12 cellular contexts compared by ENCODE assay signal in genomic region chr10:94088926-94089381, GRCh38.
A peak's percentile ranks its signal among the peaks of the same experiment; 100 is the strongest.
DNase-seq lines count a peak whose midpoint lies in the region; ATAC-seq and TF ChIP-seq lines count a peak whose summit lies in the region.
"Had no signal": no experiment of that assay in that cellular context is flagged by ENCODE, and none has a peak within 500 bp of the region (broad histone marks: within the 10 kb centered on the region; RNA-seq: fewer than 3 reads in every experiment).

No MANE protein-coding gene starts in this region.

- H3K4me1 ChIP-seq in adipocyte (ENCODE audit: control insufficient read depth, insufficient read depth, low read length) (peaks cover 44% of the 10 kb centered on the region), heart right ventricle (peaks cover 0 to 52% (median 18%) of the 10 kb centered on the region in 9 donors), thoracic aorta (ENCODE audit: control insufficient read depth in 1 of 2, low read depth in 2 of 2) (peaks cover 24 to 44% of the 10 kb centered on the region in 2 donors)

- H3K9me3 ChIP-seq in adipocyte (ENCODE audit: control insufficient read depth, low read length) = no peaks in the 10 kb centered on the region
- no peaks in the 10 kb centered on the region for H3K9me3 ChIP-seq in heart right ventricle
- H3K9me3 ChIP-seq in thoracic aorta = no peaks in the 10 kb centered on the region

- peak overlapping the region; percentile 49 for H3K4me3 ChIP-seq in adipocyte (ENCODE audit: low read length)
- H3K4me3 ChIP-seq in heart right ventricle = peak overlapping the region in 8 of 10 donors; percentile 10 to 48 (median 35)
- H3K4me3 ChIP-seq in thoracic aorta = peak overlapping the region; percentile 66

- no peak overlapping the region for H3K9ac ChIP-seq in adipocyte (ENCODE audit: low read length)

- WGBS in heart right ventricle, 2 donors = 31 to 37% methylated on average over 7 of the region's 7 CpGs

- ATAC-seq in heart right ventricle (peak in 6 of 8 donors; percentile 47 to 75 (median 51)), thoracic aorta (ENCODE audit: insufficient number of reproducible peaks, low FRiP score, low read depth) (no peak), HG02642 (IDR thresholded peaks at IDR 0.05; ENCODE audit: poor library complexity, unreplicated experiment) (no peak)

- intact Hi-C loops in heart right ventricle (cut with DNase I) = loop anchor here in 1 of 10 donors (10.0 kb wide), 1 partner anchor 146 kb away; no protein-coding TSS in a partner anchor

- TF ChIP-seq CTCF in heart right ventricle (IDR thresholded peaks at IDR 0.05) = no peak
- no peak for TF ChIP-seq CTCF in thoracic aorta (IDR thresholded peaks at IDR 0.05)

- H3K36me3 ChIP-seq in adipocyte (ENCODE audit: control insufficient read depth, insufficient read depth, low read length, severe bottlenecking) (no peaks in the 10 kb centered on the region), heart right ventricle (no peaks in the 10 kb centered on the region), thoracic aorta (no peaks in the 10 kb centered on the region)

- H3K27ac ChIP-seq in heart right ventricle (peak overlapping the region in 2 of 10 donors; percentile 8 to 62), thoracic aorta (peak overlapping the region in 1 of 2 donors; percentile 82)

- DNase-seq in NCI-H2171 treated with DMSO at 0.1 percent for 48 hours (lab: John Stamatoyannopoulos, UW) = peak; percentile 37
- no peak for DNase-seq in NCI-H2171 (lab: John Stamatoyannopoulos, UW)
- DNase-seq in adipocyte (ENCODE audit: low read depth) = peak; percentile 74
- DNase-seq in heart right ventricle = peak in 1 of 2 donors; percentile 23
- DNase-seq in thoracic aorta (ENCODE audit: low spot score) = no peak
- no peak for DNase-seq in HuH-7.5 (ENCODE audit: low spot score)
- DNase-seq in GOT3 (lab: John Stamatoyannopoulos, UW) = no peak
- DNase-seq: ACHN; activated CD8-positive, alpha-beta memory T cell treated with anti-CD3 and anti-CD28 coated beads, Interleukin-2, amount 50 U/mL, for 4 hours; cerebellar nuclear complex; NCI-H446 treated with DMSO at 0.1 percent for 48 hours had no signal

- H3K27me3 ChIP-seq in adipocyte (replicated peaks; ENCODE audit: control insufficient read depth, insufficient read depth, low read length) = no peaks in the 10 kb centered on the region
- H3K27me3 ChIP-seq in heart right ventricle = no peaks in the 10 kb centered on the region
- H3K27me3 ChIP-seq in thoracic aorta (replicated peaks; ENCODE audit: insufficient read depth) = no peaks in the 10 kb centered on the region

Comparison
In these comparisons a context has a peak if more than half of its experiments do, and no peak if none do; other contexts are left out.
1. DNase-seq: peak in NCI-H2171 treated with DMSO at 0.1 percent for 48 hours (single experiment) and adipocyte (single experiment); none in NCI-H2171 (single experiment), thoracic aorta (single experiment), HuH-7.5 (single experiment) and GOT3 (single experiment).
2. ATAC-seq: peak in heart right ventricle (6 of 8); none in thoracic aorta (single experiment) and HG02642 (single experiment).
3. Peak in every context shown above with its lines, with median percentiles within 50 percentile points of each other: H3K4me3 ChIP-seq.